9 cellular contexts compared by ENCODE assay signal in genomic region chr18:63311481-63312409, GRCh38. TPM values are rescaled to one million over a fixed set of nuclear protein-coding genes. Genes with fewer than 3 reads are reported as not detected.
A peak's percentile ranks its signal among the peaks of the same experiment; 100 is the strongest.
DNase-seq lines count a peak whose midpoint lies in the region; ATAC-seq, FAIRE-seq and TF ChIP-seq lines count a peak whose summit lies in the region.
"Had no signal": no experiment of that assay in that cellular context is flagged by ENCODE, and none has a peak within 500 bp of the region (broad histone marks: within the 10 kb centered on the region; RNA-seq: fewer than 3 reads in every experiment).

No MANE protein-coding gene starts in this region.

- H3K4me1 Mint-ChIP-seq in CD14-positive monocyte, result peaks cover 32% of the 10 kb centered on the region

- no peak for TF ChIP-seq CTCF in epithelial cell of proximal tubule (conservative IDR thresholded peaks at IDR 0.05; ENCODE audit: low read depth, low read length)
- TF ChIP-seq CTCF in CD14-positive monocyte (IDR thresholded peaks at IDR 0.05), result no peak

- H3K27me3 Mint-ChIP-seq in CD14-positive monocyte (ENCODE audit: low read depth in 3 of 3), result peaks cover 0 to 4% (median 2%) of the 10 kb centered on the region in 3 donors

- H3K4me3 ChIP-seq in epithelial cell of proximal tubule (ENCODE audit: low read depth, low read length), result peak overlapping the region; percentile 11

- ATAC-seq in GM19455 (IDR thresholded peaks at IDR 0.05; ENCODE audit: unreplicated experiment) (peak; percentile 49), HG03135 (IDR thresholded peaks at IDR 0.05; ENCODE audit: unreplicated experiment) (peak; percentile 68), Right ventricle myocardium inferior (no peak)

- intact Hi-C loops in Right ventricle myocardium inferior (cut with DNase I), result loop anchor here (5.0 kb wide), 1 partner anchor 74 kb away; no protein-coding TSS in a partner anchor
- intact Hi-C loops in CD14-positive monocyte (cut with micrococcal nuclease), result no loop called here

- peak overlapping the region in 2 of 7 donors; percentile 14 to 72 for H3K27ac Mint-ChIP-seq in CD14-positive monocyte

- H3K36me3 Mint-ChIP-seq in CD14-positive monocyte, result peaks cover 6 to 9% of the 10 kb centered on the region in 2 donors

- DNase-seq in GM12891 (ENCODE audit: insufficient read length, low spot score), result no peak
- DNase-seq in epithelial cell of proximal tubule (ENCODE audit: low read depth), result peak; percentile 77
- no peak for DNase-seq in stimulated activated naive CD4-positive, alpha-beta T cell (lab: John Stamatoyannopoulos, UW)
- DNase-seq in Right ventricle myocardium inferior (ENCODE audit: missing footprints), result no peak
- DNase-seq in CD14-positive monocyte (ENCODE audit: low spot score), result no peak
- no peak for DNase-seq in retina
- DNase-seq: NCI-H226 had no signal

- H3K4me3 Mint-ChIP-seq in CD14-positive monocyte, result no peak overlapping the region

- TF ChIP-seq POLR2A in GM12891 (IDR thresholded peaks at IDR 0.05; ENCODE audit: low read depth, low read length), result no peak; the same call in 1 of the 2 replicates

- peak; percentile 92 for FAIRE-seq in GM12891 (lab: Jason Lieb, UNC)

- H3K9me3 Mint-ChIP-seq in CD14-positive monocyte, result no peaks in the 10 kb centered on the region

TF ChIP-seq in GM12891, 5 proteins besides CTCF, POLR2A, EP300 and RAD21:
- TF ChIP-seq PAX5 (IDR thresholded peaks at IDR 0.05; ENCODE audit: insufficient read depth, low read length, severe bottlenecking), result no peak
- TF ChIP-seq POU2F2 (IDR thresholded peaks at IDR 0.05; ENCODE audit: low read depth, low read length), result no peak
- peak; percentile 41; the same call in 1 of the 2 replicates for TF ChIP-seq SPI1 (IDR thresholded peaks at IDR 0.05; ENCODE audit: low read depth, low read length)
- peak; percentile 11; the same call in 1 of the 2 replicates for TF ChIP-seq TAF1 (IDR thresholded peaks at IDR 0.05; ENCODE audit: low read depth, low read length)
- peak; percentile 68 for TF ChIP-seq POLR2AphosphoS5 (IDR thresholded peaks at IDR 0.05; ENCODE audit: low read depth, low read length)

RNA-seq across cellular contexts. Expression of gene BCL2, which starts 7.8 kb away (rescaled TPM):
- 25.4 TPM for polyA plus RNA-seq in GM12891 (2012; ENCODE audit: low read depth, missing spikeins)
- total RNA-seq in epithelial cell of proximal tubule, result 3.0 and 4.7 TPM in 2 replicates
- 7.4 TPM for total RNA-seq in Right ventricle myocardium inferior
- polyA plus RNA-seq in CD14-positive monocyte, result 1 to 10 TPM in 1 of 2 donors, under 1 TPM in 1; 0.58 to 1.1 TPM

RNA-seq across cellular contexts. Expression of gene KDSR, which starts 55.3 kb away (rescaled TPM):
- polyA plus RNA-seq in GM12891 (2012; ENCODE audit: low read depth, missing spikeins), result 12.4 TPM
- total RNA-seq in epithelial cell of proximal tubule (25.4 and 38.3 TPM in 2 replicates), Right ventricle myocardium inferior (32.3 TPM)
- 10 to 100 TPM; 29.9 to 38.5 TPM for polyA plus RNA-seq in CD14-positive monocyte
